In genomic region chr2:27753744-27754588, GRCh38 we compare ENCODE assay signal across 1 cellular context.
TF ChIP-seq lines count a peak whose summit lies in the region.

No MANE protein-coding gene starts in this region.

TF ChIP-seq in HepG2, 621 proteins besides CTCF, POLR2A, EP300 and RAD21 (continued from another document and continues in another):
- TF ChIP-seq TRIM22 (IDR thresholded peaks at IDR 0.05) = no peak
- no peak for TF ChIP-seq AFF4 (CRISPR knock-in tag; IDR thresholded peaks at IDR 0.05)
- no peak for TF ChIP-seq SRSF9 (IDR thresholded peaks at IDR 0.05; ENCODE audit: borderline replicate concordance, insufficient read depth, low read depth, low read length, poor library complexity, severe bottlenecking)
- no peak for TF ChIP-seq U2AF1 (optimal IDR thresholded peaks at IDR 0.05; ENCODE audit: low read depth, low read length)
- no peak for TF ChIP-seq ZSCAN21 (CRISPR knock-in tag; IDR thresholded peaks at IDR 0.05; ENCODE audit: borderline replicate concordance)
- TF ChIP-seq KLF16 (CRISPR knock-in tag; IDR thresholded peaks at IDR 0.05) = peak in 1 of 2 experiments; percentile 77; a peak in 1 of 4 replicates
- TF ChIP-seq ZHX1 (CRISPR knock-in tag; IDR thresholded peaks at IDR 0.05; ENCODE audit: low read depth) = no peak
- no peak for TF ChIP-seq ZNF75D (CRISPR knock-in tag; IDR thresholded peaks at IDR 0.05; ENCODE audit: borderline replicate concordance)
- TF ChIP-seq HNF4G (IDR thresholded peaks at IDR 0.05; ENCODE audit: borderline replicate concordance, low read depth, low read length) = no peak
- no peak for TF ChIP-seq HNF4G (CRISPR knock-in tag; IDR thresholded peaks at IDR 0.05; ENCODE audit: borderline replicate concordance, low read depth)
- peak; percentile 48; the same call in 1 of the 2 replicates for TF ChIP-seq PHF8 (CRISPR knock-in tag; IDR thresholded peaks at IDR 0.05)
- TF ChIP-seq MEIS1 (CRISPR knock-in tag; IDR thresholded peaks at IDR 0.05; ENCODE audit: borderline replicate concordance) = no peak; the same call in 1 of the 2 replicates
- TF ChIP-seq HOXA3 (CRISPR knock-in tag; IDR thresholded peaks at IDR 0.05) = no peak
- no peak for TF ChIP-seq ZNF362 (CRISPR knock-in tag; IDR thresholded peaks at IDR 0.05; ENCODE audit: borderline replicate concordance)
- no peak for TF ChIP-seq ZNF251 (CRISPR knock-in tag; IDR thresholded peaks at IDR 0.05)
- peak; percentile 53; the same call in 1 of the 2 replicates for TF ChIP-seq ZFP91 (CRISPR knock-in tag; IDR thresholded peaks at IDR 0.05; ENCODE audit: borderline replicate concordance)
- 0 out of 2 replicates have a peak, but pooled peaks have one; percentile 17 for TF ChIP-seq HNF4A (CRISPR knock-in tag; IDR thresholded peaks at IDR 0.05)
- TF ChIP-seq ZNF263 (CRISPR knock-in tag; IDR thresholded peaks at IDR 0.05) = no peak
- no peak for TF ChIP-seq ETV6 (CRISPR knock-in tag; conservative IDR thresholded peaks at IDR 0.05)
- TF ChIP-seq FOXK2 (IDR thresholded peaks at IDR 0.05) = no peak
- TF ChIP-seq SATB2 (CRISPR knock-in tag; IDR thresholded peaks at IDR 0.05) = no peak
- no peak for TF ChIP-seq ZSCAN25 (CRISPR knock-in tag; IDR thresholded peaks at IDR 0.05)
- no peak for TF ChIP-seq ZFP41 (CRISPR knock-in tag; IDR thresholded peaks at IDR 0.05; ENCODE audit: borderline replicate concordance)
- no peak for TF ChIP-seq GATA4 (IDR thresholded peaks at IDR 0.05; ENCODE audit: borderline replicate concordance, low read depth)
- peak; percentile 76 for TF ChIP-seq MIXL1 (CRISPR knock-in tag; IDR thresholded peaks at IDR 0.05)
- no peak for TF ChIP-seq ZNF546 (CRISPR knock-in tag; conservative IDR thresholded peaks at IDR 0.05)
- TF ChIP-seq FOXK1 (CRISPR knock-in tag; IDR thresholded peaks at IDR 0.05; ENCODE audit: borderline replicate concordance, low read depth) = peak; percentile 43; the same call in 1 of the 2 replicates
- TF ChIP-seq SMC3 (IDR thresholded peaks at IDR 0.05; ENCODE audit: low read length) = peak; percentile 98
- TF ChIP-seq SIN3B (IDR thresholded peaks at IDR 0.05; ENCODE audit: low read length) = 0 out of 2 replicates have a peak, but pooled peaks have one; percentile 40
- TF ChIP-seq ZNF484 (CRISPR knock-in tag; IDR thresholded peaks at IDR 0.05; ENCODE audit: borderline replicate concordance, low read depth) = no peak
- no peak for TF ChIP-seq HOXD1 (CRISPR knock-in tag; IDR thresholded peaks at IDR 0.05)
- no peak for TF ChIP-seq MLX (CRISPR knock-in tag; IDR thresholded peaks at IDR 0.05)
- TF ChIP-seq ZBTB25 (CRISPR knock-in tag; IDR thresholded peaks at IDR 0.05) = peak; percentile 77
- no peak for TF ChIP-seq ZNF713 (CRISPR knock-in tag; IDR thresholded peaks at IDR 0.05)
- no peak for TF ChIP-seq KLF15 (CRISPR knock-in tag; IDR thresholded peaks at IDR 0.05; ENCODE audit: borderline replicate concordance)
- no peak for TF ChIP-seq BCLAF1 (IDR thresholded peaks at IDR 0.05)
- TF ChIP-seq BORCS8-MEF2B (CRISPR knock-in tag; IDR thresholded peaks at IDR 0.05) = peak; percentile 37; the same call in 1 of the 2 replicates
- no peak for TF ChIP-seq SMAD1 (CRISPR knock-in tag; IDR thresholded peaks at IDR 0.05; ENCODE audit: borderline replicate concordance, low read depth)
- TF ChIP-seq JARID2 (CRISPR knock-in tag; IDR thresholded peaks at IDR 0.05; ENCODE audit: insufficient replicate concordance) = peak; percentile 53
- no peak for TF ChIP-seq ZNF891 (CRISPR knock-in tag; IDR thresholded peaks at IDR 0.05)
- TF ChIP-seq SCMH1 (CRISPR knock-in tag; IDR thresholded peaks at IDR 0.05; ENCODE audit: borderline replicate concordance) = no peak
- TF ChIP-seq ZNF256 (CRISPR knock-in tag; conservative IDR thresholded peaks at IDR 0.05) = no peak; the same call in 1 of the 2 replicates
- peak; percentile 11; the same call in 1 of the 2 replicates for TF ChIP-seq ZKSCAN1 (IDR thresholded peaks at IDR 0.05; ENCODE audit: low read length)
- TF ChIP-seq UBTF (CRISPR knock-in tag; IDR thresholded peaks at IDR 0.05) = no peak
